Comparison of ENCODE assay signal across 1 cellular context in genomic region chr7:81625311-81625651, GRCh38.
TF ChIP-seq lines count a peak whose summit lies in the region.

No MANE protein-coding gene starts in this region.

TF ChIP-seq in SK-N-SH, 30 proteins besides CTCF, POLR2A, EP300 and RAD21 (continued from another document):
- no peak for TF ChIP-seq REST (IDR thresholded peaks at IDR 0.05; ENCODE audit: low read depth, low read length)
- TF ChIP-seq FOSL2 (IDR thresholded peaks at IDR 0.05; ENCODE audit: borderline replicate concordance, low read depth), result no peak
- no peak for TF ChIP-seq TCF12 (IDR thresholded peaks at IDR 0.05)
- no peak for TF ChIP-seq MXI1 (IDR thresholded peaks at IDR 0.05; ENCODE audit: low read depth, low read length)
- TF ChIP-seq CHD2 (IDR thresholded peaks at IDR 0.05; ENCODE audit: low read length, partially characterized antibody), result no peak
- TF ChIP-seq RCOR1 (IDR thresholded peaks at IDR 0.05; ENCODE audit: low read length), result no peak
- no peak for TF ChIP-seq TAF1 (IDR thresholded peaks at IDR 0.05; ENCODE audit: borderline replicate concordance, low read depth, low read length)
- TF ChIP-seq RFX5 (IDR thresholded peaks at IDR 0.05; ENCODE audit: low read length), result no peak
- no peak for TF ChIP-seq JUND (IDR thresholded peaks at IDR 0.05)
- no peak for TF ChIP-seq GATA2 (CRISPR knock-in tag; IDR thresholded peaks at IDR 0.05)
- TF ChIP-seq ELF1 (IDR thresholded peaks at IDR 0.05), result no peak
- no peak for TF ChIP-seq POLR2AphosphoS5 (IDR thresholded peaks at IDR 0.05; ENCODE audit: low read depth, low read length)
- no peak for TF ChIP-seq FOXJ3 (CRISPR knock-in tag; IDR thresholded peaks at IDR 0.05)
- no peak for TF ChIP-seq USF1 (IDR thresholded peaks at IDR 0.05; ENCODE audit: borderline replicate concordance, low read depth)
- no peak for TF ChIP-seq GABPA (IDR thresholded peaks at IDR 0.05; ENCODE audit: low read depth)
